In genomic region chr1:25414581-25414980, GRCh38 we compare ENCODE assay signal across 5 cellular contexts. TPM values are rescaled to one million over a fixed set of nuclear protein-coding genes. Genes with fewer than 3 reads are reported as not detected.
"Had no signal": no experiment of that assay in that cellular context is flagged by ENCODE, and none has a peak within 500 bp of the region (broad histone marks: within the 10 kb centered on the region; RNA-seq: fewer than 3 reads in every experiment).

No MANE protein-coding gene starts in this region.

RNA-seq across cellular contexts. Expression of gene RHCE, which starts 6.0 kb away (rescaled TPM):
- total RNA-seq: endothelial cell of umbilical vein, epithelial cell of proximal tubule, gastroesophageal sphincter, mesenteric fat pad had no signal
- polyA plus RNA-seq: immature natural killer cell had no signal
